In the genomic region with DNA sequence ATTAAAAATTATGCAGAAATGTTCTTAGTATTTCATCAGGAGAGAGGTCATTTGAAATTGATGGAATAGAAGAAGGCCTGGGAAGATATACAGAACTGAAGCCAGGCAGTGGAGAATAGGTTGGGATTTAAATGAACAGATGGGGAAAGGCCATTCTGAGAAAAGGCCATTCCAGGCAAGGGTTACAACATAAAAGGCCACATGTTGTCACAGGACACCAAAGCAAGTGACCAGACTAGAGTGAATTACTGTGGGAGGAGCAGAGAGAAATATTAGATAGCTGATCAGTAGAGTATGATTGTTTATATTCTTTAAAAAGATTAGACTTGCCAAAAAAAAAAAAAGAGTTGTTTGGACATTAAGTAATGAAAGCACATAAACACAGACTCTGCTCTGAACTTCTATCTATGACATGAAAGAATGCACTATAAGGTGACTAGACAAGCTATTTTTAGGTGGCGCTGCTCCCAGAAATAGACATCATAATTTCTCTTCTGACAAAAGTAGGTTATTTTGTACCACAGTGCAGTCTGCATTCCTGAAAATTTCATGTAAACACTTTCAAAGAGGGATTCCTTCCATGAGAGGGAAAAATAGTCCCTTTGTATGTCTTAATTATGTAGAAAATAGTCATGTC, we compare ENCODE assay signal across 12 cellular contexts. TPM values are rescaled to one million over a fixed set of nuclear protein-coding genes. Genes with fewer than 3 reads are reported as not detected.
"Had no signal": no experiment of that assay in that cellular context is flagged by ENCODE, and none has a peak within 500 bp of the region (broad histone marks: within the 10 kb centered on the region; RNA-seq: fewer than 3 reads in every experiment).

No MANE protein-coding gene starts in this region.

- H3K27ac ChIP-seq: body of pancreas, stomach had no signal

- H3K9me3 ChIP-seq: body of pancreas, stomach had no signal

- H3K27me3 ChIP-seq: body of pancreas, stomach had no signal

- FAIRE-seq: small intestine, urothelium cell line had no signal

- H3K27ac Mint-ChIP-seq: activated B cell treated with CpG ODN at 0.5 μM for 24 hours; activated CD4-positive, alpha-beta T cell treated with anti-CD3 and anti-CD28 coated beads, Interleukin-2, amount 10 ng/mL, durations not matched to agents 24 days and 14 days; activated naive CD4-positive, alpha-beta T cell treated with anti-CD3 and anti-CD28 coated beads for 36 hours; dendritic cell treated with granulocyte-macrophage colony-stimulating factor and Interleukin-4, amounts not matched to agents 40 ng/mL and 50 ng/mL, for 4 days; effector memory CD8-positive, alpha-beta T cell; memory B cell; T-helper 17 cell had no signal

- H3K4me3 ChIP-seq: body of pancreas, stomach had no signal

- H3K4me1 Mint-ChIP-seq: activated B cell treated with CpG ODN at 0.5 μM for 24 hours; activated CD4-positive, alpha-beta T cell treated with anti-CD3 and anti-CD28 coated beads, Interleukin-2, amount 10 ng/mL, durations not matched to agents 24 days and 14 days; memory B cell; T-helper 17 cell had no signal

- H3K36me3 ChIP-seq: stomach had no signal

- H3K9me3 Mint-ChIP-seq: activated B cell treated with CpG ODN at 0.5 μM for 24 hours; activated CD4-positive, alpha-beta T cell treated with anti-CD3 and anti-CD28 coated beads, Interleukin-2, amount 10 ng/mL, durations not matched to agents 24 days and 14 days; activated naive CD4-positive, alpha-beta T cell treated with anti-CD3 and anti-CD28 coated beads for 36 hours; dendritic cell treated with granulocyte-macrophage colony-stimulating factor and Interleukin-4, amounts not matched to agents 40 ng/mL and 50 ng/mL, for 4 days; effector memory CD8-positive, alpha-beta T cell; memory B cell had no signal

- DNase-seq: activated B cell treated with CpG ODN at 0.5 μM for 24 hours; activated CD4-positive, alpha-beta T cell treated with anti-CD3 and anti-CD28 coated beads, Interleukin-2, amount 10 ng/mL, durations not matched to agents 24 days and 14 days; activated CD8-positive, alpha-beta memory T cell treated with anti-CD3 and anti-CD28 coated beads for 24 hours; activated naive CD4-positive, alpha-beta T cell treated with anti-CD3 and anti-CD28 coated beads for 36 hours; body of pancreas; effector memory CD8-positive, alpha-beta T cell; small intestine; stomach; T-helper 17 cell had no signal

- H3K27me3 Mint-ChIP-seq: activated B cell treated with CpG ODN at 0.5 μM for 24 hours; activated CD4-positive, alpha-beta T cell treated with anti-CD3 and anti-CD28 coated beads, Interleukin-2, amount 10 ng/mL, durations not matched to agents 24 days and 14 days; dendritic cell treated with granulocyte-macrophage colony-stimulating factor and Interleukin-4, amounts not matched to agents 40 ng/mL and 50 ng/mL, for 4 days; effector memory CD8-positive, alpha-beta T cell; memory B cell; T-helper 17 cell had no signal

- H3K4me3 Mint-ChIP-seq: activated B cell treated with CpG ODN at 0.5 μM for 24 hours; activated CD4-positive, alpha-beta T cell treated with anti-CD3 and anti-CD28 coated beads, Interleukin-2, amount 10 ng/mL, durations not matched to agents 24 days and 14 days; activated naive CD4-positive, alpha-beta T cell treated with anti-CD3 and anti-CD28 coated beads for 36 hours; dendritic cell treated with granulocyte-macrophage colony-stimulating factor and Interleukin-4, amounts not matched to agents 40 ng/mL and 50 ng/mL, for 4 days; effector memory CD8-positive, alpha-beta T cell; memory B cell; T-helper 17 cell had no signal

- H3K4me1 ChIP-seq: body of pancreas had no signal

- H3K36me3 Mint-ChIP-seq: memory B cell had no signal

RNA-seq across cellular contexts. Expression of a gene that starts 55.2 kb away (rescaled TPM):
- total RNA-seq: activated B cell treated with CpG ODN at 0.5 μM for 24 hours; activated CD4-positive, alpha-beta T cell treated with anti-CD3 and anti-CD28 coated beads, Interleukin-2, amount 10 ng/mL, durations not matched to agents 24 days and 14 days; activated naive CD4-positive, alpha-beta T cell treated with anti-CD3 and anti-CD28 coated beads for 36 hours; body of pancreas; T-helper 17 cell had no signal
